In the genomic region with DNA sequence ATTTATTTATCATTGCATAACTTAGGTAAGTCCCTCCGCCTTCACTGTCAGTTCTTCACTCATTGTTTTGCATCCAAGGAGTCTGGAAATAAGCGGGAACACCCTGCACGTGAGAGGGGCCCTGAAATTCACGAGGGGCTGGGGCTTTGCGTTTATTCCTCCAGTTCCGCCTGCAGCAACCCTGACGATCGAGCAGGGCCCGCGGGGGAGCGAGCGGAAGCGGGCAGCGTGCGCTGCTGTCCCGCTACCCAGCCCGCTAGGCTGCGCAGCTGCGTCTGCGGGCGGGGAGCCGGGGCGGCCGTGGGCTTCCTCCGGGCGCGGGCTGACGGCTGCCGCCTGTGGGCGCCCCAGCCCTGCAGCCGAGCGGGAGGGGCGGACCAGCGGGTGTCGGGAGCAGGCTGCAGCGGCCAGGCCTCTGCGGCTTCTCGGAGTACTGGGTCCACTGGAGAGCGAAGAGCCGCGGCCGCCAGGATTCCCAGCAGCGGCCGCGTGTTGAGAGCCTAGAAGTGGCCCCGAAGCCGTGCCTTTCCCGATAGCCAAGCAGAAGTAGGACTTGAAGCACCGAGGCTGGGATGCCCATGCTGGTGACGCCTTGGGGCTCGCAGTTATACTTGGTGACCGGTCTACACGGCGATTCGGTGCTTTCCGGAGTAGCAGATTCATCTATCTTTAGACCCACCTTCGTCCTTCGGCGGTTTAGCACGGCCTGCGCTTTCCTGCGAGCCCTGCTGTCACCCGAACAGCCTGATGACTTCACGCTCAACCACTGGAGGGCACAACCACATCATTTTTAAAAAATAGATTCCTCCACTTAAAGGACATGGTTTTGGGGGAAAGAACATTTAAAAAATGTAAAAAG, we compare ENCODE assay signal across 8 cellular contexts. TPM values are rescaled to one million over a fixed set of nuclear protein-coding genes. Genes with fewer than 3 reads are reported as not detected.
A peak's percentile ranks its signal among the peaks of the same experiment; 100 is the strongest.
DNase-seq lines count a peak whose midpoint lies in the region; ATAC-seq, FAIRE-seq and TF ChIP-seq lines count a peak whose summit lies in the region.

No MANE protein-coding gene starts in this region.

- peak overlapping the region in 3 of 4 donors; percentile 15 to 75 (median 18) for H3K27ac ChIP-seq in pancreas
- H3K27ac ChIP-seq in tibial nerve, result peak overlapping the region; percentile 58 to 84 (median 75)

- H3K27ac Mint-ChIP-seq in activated naive CD8-positive, alpha-beta T cell, result no peak overlapping the region
- H3K27ac Mint-ChIP-seq in glutamatergic neuron (ENCODE audit: unreplicated experiment), result peak overlapping the region; percentile 98

- H3K36me3 ChIP-seq in pancreas, result no peaks in the 10 kb centered on the region
- no peaks in the 10 kb centered on the region for H3K36me3 ChIP-seq in tibial nerve

- H3K4me3 ChIP-seq in pancreas, result peak overlapping the region; percentile 7 to 49 (median 42)
- H3K4me3 ChIP-seq in tibial nerve, result peak overlapping the region; percentile 48 to 59 (median 54)

- DNase-seq in Daoy (ENCODE audit: low read depth), result peak; percentile 76
- DNase-seq in KG1 (lab: John Stamatoyannopoulos, UW), result peak; percentile 77
- DNase-seq in glutamatergic neuron, result peak; percentile 75
- DNase-seq in pancreas, result peak; percentile 40 to 83 (median 60)
- peak; percentile 53 to 72 for DNase-seq in tibial nerve (ENCODE audit: low spot score in 2 of 2)

- peak overlapping the region; percentile 75 for H3K4me3 Mint-ChIP-seq in activated naive CD8-positive, alpha-beta T cell
- peak overlapping the region; percentile 86 for H3K4me3 Mint-ChIP-seq in glutamatergic neuron (ENCODE audit: unreplicated experiment)

- H3K9me3 ChIP-seq in pancreas (no peaks in the 10 kb centered on the region), tibial nerve (no peaks in the 10 kb centered on the region)

- peaks cover 1% of the 10 kb centered on the region for H3K27me3 Mint-ChIP-seq in activated naive CD8-positive, alpha-beta T cell
- H3K27me3 Mint-ChIP-seq in glutamatergic neuron (ENCODE audit: unreplicated experiment), result peaks cover 10% of the 10 kb centered on the region

- no peak for FAIRE-seq in pancreas (lab: Jason Lieb, UNC)

- H3K9me3 Mint-ChIP-seq in activated naive CD8-positive, alpha-beta T cell (ENCODE audit: low read depth), result no peaks in the 10 kb centered on the region
- peaks cover 14% of the 10 kb centered on the region for H3K9me3 Mint-ChIP-seq in glutamatergic neuron (ENCODE audit: unreplicated experiment)

- no peak for TF ChIP-seq POLR2A in tibial nerve (IDR thresholded peaks at IDR 0.05)

- H3K4me1 ChIP-seq in pancreas, result peaks cover 0 to 3% (median under 1%) of the 10 kb centered on the region in 3 donors
- peaks cover 0 to 27% (median 4%) of the 10 kb centered on the region in 4 donors for H3K4me1 ChIP-seq in tibial nerve

- H3K27me3 ChIP-seq in pancreas, result no peaks in the 10 kb centered on the region
- H3K27me3 ChIP-seq in tibial nerve, result no peaks in the 10 kb centered on the region

- TF ChIP-seq EP300 in tibial nerve (IDR thresholded peaks at IDR 0.05), result peak in 1 of 2 donors; percentile 18

- H3K36me3 Mint-ChIP-seq in activated naive CD8-positive, alpha-beta T cell, result no peaks in the 10 kb centered on the region
- H3K36me3 Mint-ChIP-seq in glutamatergic neuron (ENCODE audit: unreplicated experiment), result peaks cover 13% of the 10 kb centered on the region

- ATAC-seq in GM21723 (IDR thresholded peaks at IDR 0.05; ENCODE audit: unreplicated experiment) (peak; percentile 93), SK-N-SH treated with all-trans-retinoic acid at 6 μM for 48 hours (peak; percentile 95), pancreas (peak; percentile 90 to 95 (median 93))

- peaks cover 6% of the 10 kb centered on the region for H3K4me1 Mint-ChIP-seq in activated naive CD8-positive, alpha-beta T cell (ENCODE audit: low read depth)
- peaks cover 40% of the 10 kb centered on the region for H3K4me1 Mint-ChIP-seq in glutamatergic neuron (ENCODE audit: low read depth, unreplicated experiment)

- intact Hi-C loops in pancreas (cut with DNase I), result loop anchor here (10.0 kb wide), 1 partner anchor 408 kb away; no protein-coding TSS in a partner anchor

- peak; percentile 38 for TF ChIP-seq CTCF in glutamatergic neuron (IDR thresholded peaks at IDR 0.05; ENCODE audit: partially characterized antibody, unreplicated experiment)
- peak in 3 of 4 donors; percentile 24 to 44 (median 26) for TF ChIP-seq CTCF in pancreas (IDR thresholded peaks at IDR 0.05)
- TF ChIP-seq CTCF in tibial nerve (IDR thresholded peaks at IDR 0.05), result peak; percentile 31 to 76 (median 38)

- WGBS in pancreas, 2 donors, result 1 to 2% methylated on average over 63 to 64 of the region's 64 CpGs
- WGBS in tibial nerve, 2 donors, result 1 to 2% methylated on average over 26 to 50 of the region's 64 CpGs

TF ChIP-seq in SK-N-SH treated with all-trans-retinoic acid at 6 μM for 48 hours, 23 proteins besides CTCF, POLR2A, EP300 and RAD21 (continues in another document):
- TF ChIP-seq, protein P1, sequence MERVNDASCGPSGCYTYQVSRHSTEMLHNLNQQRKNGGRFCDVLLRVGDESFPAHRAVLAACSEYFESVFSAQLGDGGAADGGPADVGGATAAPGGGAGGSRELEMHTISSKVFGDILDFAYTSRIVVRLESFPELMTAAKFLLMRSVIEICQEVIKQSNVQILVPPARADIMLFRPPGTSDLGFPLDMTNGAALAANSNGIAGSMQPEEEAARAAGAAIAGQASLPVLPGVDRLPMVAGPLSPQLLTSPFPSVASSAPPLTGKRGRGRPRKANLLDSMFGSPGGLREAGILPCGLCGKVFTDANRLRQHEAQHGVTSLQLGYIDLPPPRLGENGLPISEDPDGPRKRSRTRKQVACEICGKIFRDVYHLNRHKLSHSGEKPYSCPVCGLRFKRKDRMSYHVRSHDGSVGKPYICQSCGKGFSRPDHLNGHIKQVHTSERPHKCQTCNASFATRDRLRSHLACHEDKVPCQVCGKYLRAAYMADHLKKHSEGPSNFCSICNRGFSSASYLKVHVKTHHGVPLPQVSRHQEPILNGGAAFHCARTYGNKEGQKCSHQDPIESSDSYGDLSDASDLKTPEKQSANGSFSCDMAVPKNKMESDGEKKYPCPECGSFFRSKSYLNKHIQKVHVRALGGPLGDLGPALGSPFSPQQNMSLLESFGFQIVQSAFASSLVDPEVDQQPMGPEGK (CRISPR knock-in tag; IDR thresholded peaks at IDR 0.05; ENCODE audit: borderline replicate concordance), result no peak
- TF ChIP-seq, protein P2, sequence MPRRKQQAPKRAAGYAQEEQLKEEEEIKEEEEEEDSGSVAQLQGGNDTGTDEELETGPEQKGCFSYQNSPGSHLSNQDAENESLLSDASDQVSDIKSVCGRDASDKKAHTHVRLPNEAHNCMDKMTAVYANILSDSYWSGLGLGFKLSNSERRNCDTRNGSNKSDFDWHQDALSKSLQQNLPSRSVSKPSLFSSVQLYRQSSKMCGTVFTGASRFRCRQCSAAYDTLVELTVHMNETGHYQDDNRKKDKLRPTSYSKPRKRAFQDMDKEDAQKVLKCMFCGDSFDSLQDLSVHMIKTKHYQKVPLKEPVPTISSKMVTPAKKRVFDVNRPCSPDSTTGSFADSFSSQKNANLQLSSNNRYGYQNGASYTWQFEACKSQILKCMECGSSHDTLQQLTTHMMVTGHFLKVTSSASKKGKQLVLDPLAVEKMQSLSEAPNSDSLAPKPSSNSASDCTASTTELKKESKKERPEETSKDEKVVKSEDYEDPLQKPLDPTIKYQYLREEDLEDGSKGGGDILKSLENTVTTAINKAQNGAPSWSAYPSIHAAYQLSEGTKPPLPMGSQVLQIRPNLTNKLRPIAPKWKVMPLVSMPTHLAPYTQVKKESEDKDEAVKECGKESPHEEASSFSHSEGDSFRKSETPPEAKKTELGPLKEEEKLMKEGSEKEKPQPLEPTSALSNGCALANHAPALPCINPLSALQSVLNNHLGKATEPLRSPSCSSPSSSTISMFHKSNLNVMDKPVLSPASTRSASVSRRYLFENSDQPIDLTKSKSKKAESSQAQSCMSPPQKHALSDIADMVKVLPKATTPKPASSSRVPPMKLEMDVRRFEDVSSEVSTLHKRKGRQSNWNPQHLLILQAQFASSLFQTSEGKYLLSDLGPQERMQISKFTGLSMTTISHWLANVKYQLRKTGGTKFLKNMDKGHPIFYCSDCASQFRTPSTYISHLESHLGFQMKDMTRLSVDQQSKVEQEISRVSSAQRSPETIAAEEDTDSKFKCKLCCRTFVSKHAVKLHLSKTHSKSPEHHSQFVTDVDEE (CRISPR knock-in tag; IDR thresholded peaks at IDR 0.05), result no peak
- TF ChIP-seq ZC3H10 (CRISPR knock-in tag; IDR thresholded peaks at IDR 0.05) (no peak), ESRRG (CRISPR knock-in tag; IDR thresholded peaks at IDR 0.05) (no peak), ZNF70 (CRISPR knock-in tag; IDR thresholded peaks at IDR 0.05) (no peak), ARNTL (CRISPR knock-in tag; IDR thresholded peaks at IDR 0.05; ENCODE audit: borderline replicate concordance, low read depth) (no peak), CSDC2 (CRISPR knock-in tag; IDR thresholded peaks at IDR 0.05) (0 out of 2 replicates have a peak, but pooled peaks have one; percentile 41), ZNF565 (CRISPR knock-in tag; conservative IDR thresholded peaks at IDR 0.05; ENCODE audit: low read depth) (no peak), TCF4 (CRISPR knock-in tag; IDR thresholded peaks at IDR 0.05; ENCODE audit: borderline replicate concordance) (no peak), ZFP3 (CRISPR knock-in tag; IDR thresholded peaks at IDR 0.05) (peak; percentile 36; the same call in 1 of the 2 replicates), ZFP30 (CRISPR knock-in tag; IDR thresholded peaks at IDR 0.05) (no peak)
- TF ChIP-seq, protein P3, sequence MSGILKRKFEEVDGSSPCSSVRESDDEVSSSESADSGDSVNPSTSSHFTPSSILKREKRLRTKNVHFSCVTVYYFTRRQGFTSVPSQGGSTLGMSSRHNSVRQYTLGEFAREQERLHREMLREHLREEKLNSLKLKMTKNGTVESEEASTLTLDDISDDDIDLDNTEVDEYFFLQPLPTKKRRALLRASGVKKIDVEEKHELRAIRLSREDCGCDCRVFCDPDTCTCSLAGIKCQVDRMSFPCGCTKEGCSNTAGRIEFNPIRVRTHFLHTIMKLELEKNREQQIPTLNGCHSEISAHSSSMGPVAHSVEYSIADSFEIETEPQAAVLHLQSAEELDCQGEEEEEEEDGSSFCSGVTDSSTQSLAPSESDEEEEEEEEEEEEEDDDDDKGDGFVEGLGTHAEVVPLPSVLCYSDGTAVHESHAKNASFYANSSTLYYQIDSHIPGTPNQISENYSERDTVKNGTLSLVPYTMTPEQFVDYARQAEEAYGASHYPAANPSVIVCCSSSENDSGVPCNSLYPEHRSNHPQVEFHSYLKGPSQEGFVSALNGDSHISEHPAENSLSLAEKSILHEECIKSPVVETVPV (CRISPR knock-in tag; IDR thresholded peaks at IDR 0.05), result no peak

RNA-seq across cellular contexts. Expression of a gene that starts 32.9 kb away (rescaled TPM):
- 51.3 and 52.7 TPM in 2 replicates for total RNA-seq in Daoy (2014; rRNA removed; shearing (Covaris generic))
- total RNA-seq in glutamatergic neuron (ENCODE audit: unreplicated experiment) (132 TPM), pancreas (1 to 10 TPM; 3.6 to 7.9 (median 5.3) TPM), tibial nerve (10 to 100 TPM; 12.9 to 32.9 (median 23.5) TPM)
- 1 to 10 TPM; 2.1 TPM for polyA plus RNA-seq in pancreas

Comparison
In these comparisons a context has a peak if more than half of its experiments do, and no peak if none do; other contexts are left out.
1. Peak in every context shown above with its lines: DNase-seq, ATAC-seq, H3K4me3 ChIP-seq and H3K27ac ChIP-seq.